Comparison of ENCODE assay signal across 8 cellular contexts in the genomic region with DNA sequence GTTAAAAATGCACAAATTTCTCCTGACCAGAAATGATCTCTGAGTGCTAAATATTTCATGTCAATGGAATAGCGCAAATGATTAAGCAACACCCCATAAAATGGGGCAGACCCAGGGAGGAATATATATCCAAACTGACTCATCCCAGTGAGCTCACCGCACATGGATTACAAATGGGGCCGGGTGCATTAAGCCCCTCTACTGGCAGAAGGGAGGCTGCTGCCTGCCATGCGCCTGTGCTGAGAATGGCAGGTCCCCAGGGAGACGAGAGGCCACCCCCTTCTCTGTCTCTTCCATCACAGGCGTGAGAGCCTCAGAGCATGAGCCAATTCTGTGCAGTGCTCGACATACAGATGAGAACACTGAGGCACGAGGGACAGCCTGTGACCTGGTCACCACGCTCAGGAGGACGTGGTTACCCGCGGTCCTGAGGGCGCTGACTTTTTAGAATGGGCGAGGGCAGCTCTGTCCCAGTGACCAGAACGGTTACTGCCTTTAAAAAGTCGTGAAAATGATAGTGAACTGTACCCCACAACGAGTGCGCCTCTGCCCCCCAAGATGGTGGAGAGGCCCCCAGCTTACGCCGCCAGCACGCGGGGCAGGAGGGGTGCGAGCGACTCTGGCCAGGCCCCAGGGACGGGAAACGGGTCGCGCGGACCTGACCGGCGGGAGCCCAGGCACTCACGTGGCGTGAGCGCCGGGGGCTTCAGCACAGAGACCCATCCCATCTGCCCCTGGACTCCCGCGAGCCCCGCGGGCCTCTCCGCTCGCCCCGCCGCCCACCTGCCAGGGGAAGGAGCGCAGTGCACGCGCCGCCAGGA.
DNase-seq lines count a peak whose midpoint lies in the region; ATAC-seq, FAIRE-seq and TF ChIP-seq lines count a peak whose summit lies in the region.
"Not testable (repeated sequence)": the region's sequence is repeated elsewhere in the genome, so short reads cannot be mapped to it uniquely, and the experiment has no call there.

No MANE protein-coding gene starts in this region.

- H3K4me1 Mint-ChIP-seq in activated CD4-positive, alpha-beta memory T cell treated with anti-CD3 and anti-CD28 coated beads for 36 hours (ENCODE audit: low read depth), result peaks cover 22% of the 10 kb centered on the region
- H3K4me1 Mint-ChIP-seq in dendritic cell treated with granulocyte-macrophage colony-stimulating factor and Interleukin-4, amounts not matched to agents 40 ng/mL and 50 ng/mL, for 4 days (ENCODE audit: low read depth), result peaks cover 19% of the 10 kb centered on the region

- H3K27me3 Mint-ChIP-seq in activated CD4-positive, alpha-beta memory T cell treated with anti-CD3 and anti-CD28 coated beads for 36 hours, result not testable (repeated sequence)
- H3K27me3 Mint-ChIP-seq in dendritic cell treated with granulocyte-macrophage colony-stimulating factor and Interleukin-4, amounts not matched to agents 40 ng/mL and 50 ng/mL, for 4 days, result peaks cover 29% of the 10 kb centered on the region

- H3K27ac ChIP-seq in pancreas (peak overlapping the region in 1 of 4 donors; percentile 16), transverse colon (peak overlapping the region; percentile 82 to 92 (median 86))

- TF ChIP-seq CTCF in GM06990 (IDR thresholded peaks at IDR 0.05; ENCODE audit: insufficient read depth, low read length, poor library complexity, severe bottlenecking), result peak; percentile 5
- not testable (repeated sequence) for TF ChIP-seq CTCF in pancreas (IDR thresholded peaks at IDR 0.05); transverse colon (IDR thresholded peaks at IDR 0.05)

- CTCF ChIA-PET in activated CD4-positive, alpha-beta memory T cell treated with anti-CD3 and anti-CD28 coated beads for 36 hours (lab: Charles Lee), result not testable (repeated sequence)

- H3K4me3 Mint-ChIP-seq in activated CD4-positive, alpha-beta memory T cell treated with anti-CD3 and anti-CD28 coated beads for 36 hours, result peak overlapping the region; percentile 88
- peak overlapping the region; percentile 90 for H3K4me3 Mint-ChIP-seq in dendritic cell treated with granulocyte-macrophage colony-stimulating factor and Interleukin-4, amounts not matched to agents 40 ng/mL and 50 ng/mL, for 4 days

- not testable (repeated sequence) for H3K27me3 ChIP-seq in GM06990 (replicated peaks; ENCODE audit: control insufficient read depth, insufficient read depth, low read length); iPS-15b (ENCODE audit: control insufficient read depth, insufficient read depth, low read length); pancreas; transverse colon

- peak; percentile 31 for ATAC-seq in HG03097 (IDR thresholded peaks at IDR 0.05; ENCODE audit: low FRiP score, unreplicated experiment)
- not testable (repeated sequence) for ATAC-seq in pancreas

- 4 to 6% methylated on average over 42 to 47 of the region's 47 CpGs for WGBS in pancreas, 2 donors
- whole genome bisulfite sequencing in transverse colon (ENCODE audit: low coverage in 1 of 2), 2 donors, result 2 to 60% methylated on average over 1 to 47 of the region's 47 CpGs

- not testable (repeated sequence) for TF ChIP-seq EP300 in transverse colon (IDR thresholded peaks at IDR 0.05; ENCODE audit: low read depth)

- DNase-seq in GM06990 (ENCODE audit: extremely low read depth, insufficient read length); transverse colon: not testable (repeated sequence)
- DNase-seq in NCI-H226 (peak; percentile 40), pancreas (peak in 1 of 6 donors; percentile 19)
- DNase-seq in activated CD4-positive, alpha-beta memory T cell treated with anti-CD3 and anti-CD28 coated beads for 36 hours, result peak; percentile 44

- H3K9me3 Mint-ChIP-seq in activated CD4-positive, alpha-beta memory T cell treated with anti-CD3 and anti-CD28 coated beads for 36 hours; dendritic cell treated with granulocyte-macrophage colony-stimulating factor and Interleukin-4, amounts not matched to agents 40 ng/mL and 50 ng/mL, for 4 days: not testable (repeated sequence)

- POLR2A ChIA-PET in activated CD4-positive, alpha-beta memory T cell treated with anti-CD3 and anti-CD28 coated beads for 36 hours (lab: Charles Lee), result not testable (repeated sequence)

- not testable (repeated sequence) for H3K9me3 ChIP-seq in iPS-15b (ENCODE audit: control insufficient read depth, insufficient read depth, low read length); pancreas; transverse colon

- H3K4me3 ChIP-seq in GM06990 (replicated peaks; ENCODE audit: low read depth, low read length) (peak overlapping the region; percentile 83), iPS-15b (ENCODE audit: low read depth, low read length) (peak overlapping the region; percentile 59), pancreas (peak overlapping the region; percentile 59 to 77 (median 68)), transverse colon (peak overlapping the region; percentile 49 to 76 (median 68))

- in situ Hi-C loops in transverse colon (cut with MboI; ENCODE audit: low pct_ligation_motif_present in 1 of 4, low pct_unique_long_range_greater_than_20kb in 1 of 4, low sequenced_read_pairs in 3 of 4), result not testable (repeated sequence)

- not testable (repeated sequence) for H3K36me3 ChIP-seq in GM06990 (ENCODE audit: control insufficient read depth, insufficient read depth, low read length); iPS-15b (ENCODE audit: control insufficient read depth, insufficient read depth, low read length); pancreas; transverse colon

- not testable (repeated sequence) for TF ChIP-seq POLR2A in transverse colon (IDR thresholded peaks at IDR 0.05)

- intact Hi-C loops in activated CD4-positive, alpha-beta memory T cell treated with anti-CD3 and anti-CD28 coated beads for 36 hours (cut with micrococcal nuclease), result loop anchor here (1.0 kb wide), 1 partner anchor 174 kb away; no protein-coding TSS in a partner anchor
- intact Hi-C loops in dendritic cell treated with granulocyte-macrophage colony-stimulating factor and Interleukin-4, amounts not matched to agents 40 ng/mL and 50 ng/mL, for 4 days (cut with micrococcal nuclease); pancreas (cut with DNase I); transverse colon (cut with DNase I; ENCODE audit: low total_unique reads): not testable (repeated sequence)

- H3K36me3 Mint-ChIP-seq in activated CD4-positive, alpha-beta memory T cell treated with anti-CD3 and anti-CD28 coated beads for 36 hours; dendritic cell treated with granulocyte-macrophage colony-stimulating factor and Interleukin-4, amounts not matched to agents 40 ng/mL and 50 ng/mL, for 4 days (ENCODE audit: low read depth): not testable (repeated sequence)

- not testable (repeated sequence) for H3K4me1 ChIP-seq in iPS-15b (ENCODE audit: control insufficient read depth, insufficient read depth, low read length); pancreas; transverse colon

- H3K27ac Mint-ChIP-seq in activated CD4-positive, alpha-beta memory T cell treated with anti-CD3 and anti-CD28 coated beads for 36 hours, result peak overlapping the region; percentile 77
- H3K27ac Mint-ChIP-seq in dendritic cell treated with granulocyte-macrophage colony-stimulating factor and Interleukin-4, amounts not matched to agents 40 ng/mL and 50 ng/mL, for 4 days, result peak overlapping the region; percentile 99

- H3K9ac ChIP-seq in iPS-15b (ENCODE audit: low read depth, low read length), result not testable (repeated sequence)

- FAIRE-seq in pancreas (lab: Jason Lieb, UNC), result not testable (repeated sequence)
